Comparison of ENCODE assay signal across 17 cellular contexts in the genomic region with DNA sequence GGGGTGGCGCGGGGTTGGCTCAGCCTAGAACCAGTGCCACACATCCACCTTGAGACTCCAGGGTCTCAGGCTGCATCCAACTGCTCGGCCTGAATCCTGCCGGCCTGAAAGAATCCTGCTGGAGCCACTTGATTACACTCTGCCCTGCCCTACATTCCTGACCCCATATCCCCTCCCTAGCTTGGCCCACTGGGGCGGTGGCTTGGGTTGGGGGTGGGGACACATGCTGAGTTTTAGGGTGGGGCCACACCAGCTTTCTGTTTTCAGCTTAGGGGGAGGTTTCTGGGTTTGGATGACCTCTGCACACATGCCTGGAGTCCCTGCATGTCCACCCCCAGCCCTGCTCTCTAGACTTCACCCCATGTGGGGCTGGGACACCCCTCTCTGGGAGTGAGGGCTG. TPM values are rescaled to one million over a fixed set of nuclear protein-coding genes. Genes with fewer than 3 reads are reported as not detected.
DNase-seq lines count a peak whose midpoint lies in the region; ATAC-seq and TF ChIP-seq lines count a peak whose summit lies in the region.
"Had no signal": no experiment of that assay in that cellular context is flagged by ENCODE, and none has a peak within 500 bp of the region (broad histone marks: within the 10 kb centered on the region; RNA-seq: fewer than 3 reads in every experiment).

No MANE protein-coding gene starts in this region.

- H3K4me2 ChIP-seq in mesenchymal stem cell (ENCODE audit: low read length, poor library complexity, severe bottlenecking), result no peak overlapping the region

- no peak overlapping the region for H3K4me3 Mint-ChIP-seq in activated CD4-positive, alpha-beta T cell treated with anti-CD3 and anti-CD28 coated beads for 36 hours
- H3K4me3 Mint-ChIP-seq in central memory CD8-positive, alpha-beta T cell, result no peak overlapping the region
- no peak overlapping the region for H3K4me3 Mint-ChIP-seq in type B pancreatic cell
- H3K4me3 Mint-ChIP-seq in CD4-positive, alpha-beta T cell, result no peak overlapping the region
- H3K4me3 Mint-ChIP-seq: nephron progenitor cell; stimulated activated naive CD8-positive, alpha-beta T cell treated with anti-CD3 and anti-CD28 coated beads, Interleukin-15, Interleukin-2, amounts not matched to agents 100 ng/mL and 50 ng/mL, for 24 hours had no signal

- ATAC-seq in activated CD4-positive, alpha-beta T cell treated with anti-CD3 and anti-CD28 coated beads for 36 hours, result no peak
- no peak for ATAC-seq in central memory CD8-positive, alpha-beta T cell (replicated peaks; ENCODE audit: extremely low read depth, poor library complexity, severe bottlenecking)
- ATAC-seq in GM19397 (IDR thresholded peaks at IDR 0.05; ENCODE audit: unreplicated experiment), result no peak
- ATAC-seq in CD4-positive, alpha-beta T cell (ENCODE audit: poor library complexity), result no peak
- ATAC-seq: left lobe of liver had no signal

- H2BK15ac ChIP-seq in mesenchymal stem cell (ENCODE audit: low read depth, poor library complexity, severe bottlenecking), result no peak overlapping the region

- H2BK120ac ChIP-seq in mesenchymal stem cell (ENCODE audit: low read depth, low read length), result no peak overlapping the region

- H3K27ac ChIP-seq in mesenchymal stem cell (ENCODE audit: low read length, poor library complexity, severe bottlenecking), result no peak overlapping the region
- no peak overlapping the region for H3K27ac ChIP-seq in CD4-positive, alpha-beta T cell (ENCODE audit: low read depth, low read length)
- H3K27ac ChIP-seq: 22Rv1, dorsolateral prefrontal cortex, VCaP had no signal

- 30% methylated on average over 2 of the region's 5 CpGs for WGBS in mesenchymal stem cell

- H2AFZ ChIP-seq in mesenchymal stem cell (ENCODE audit: low read depth, low read length), result no peak overlapping the region

- H2AK5ac ChIP-seq in mesenchymal stem cell (ENCODE audit: low read length, severe bottlenecking), result no peak overlapping the region

- peak overlapping the region in 1 of 2 experiments; percentile 9 for H3K14ac ChIP-seq in mesenchymal stem cell (ENCODE audit: low read length in 2 of 2)

- intact Hi-C loops in activated CD4-positive, alpha-beta T cell treated with anti-CD3 and anti-CD28 coated beads for 36 hours (cut with DNase I, micrococcal nuclease), result no loop called here
- intact Hi-C loops in CD4-positive, alpha-beta T cell (cut with DNase I, micrococcal nuclease), result no loop called here

- H4K8ac ChIP-seq in mesenchymal stem cell (ENCODE audit: low read length), result peak overlapping the region; percentile 56

- H3K79me1 ChIP-seq in mesenchymal stem cell (replicated peaks; ENCODE audit: low read length, poor library complexity, severe bottlenecking), result peaks cover 49% of the 10 kb centered on the region

- H3K36me3 ChIP-seq in mesenchymal stem cell (ENCODE audit: control insufficient read depth in 1 of 2, insufficient read depth in 2 of 2, low read depth in 1 of 2, low read length in 2 of 2), result peaks cover 17 to 55% of the 10 kb centered on the region in 2 experiments

- no peak for TF ChIP-seq CTCF in type B pancreatic cell (conservative IDR thresholded peaks at IDR 0.05)
- no peak for TF ChIP-seq CTCF in CD4-positive, alpha-beta T cell (IDR thresholded peaks at IDR 0.05)

- DNase-seq in activated CD4-positive, alpha-beta T cell treated with anti-CD3 and anti-CD28 coated beads for 36 hours, result peak; percentile 1
- no peak for DNase-seq in activated CD4-positive, alpha-beta T cell treated with anti-CD3 and anti-CD28 coated beads, Interleukin-2, amount 50 U/mL, for 4 hours
- no peak for DNase-seq in central memory CD8-positive, alpha-beta T cell (ENCODE audit: low spot score in 2 of 2)
- no peak for DNase-seq in mesenchymal stem cell
- DNase-seq in type B pancreatic cell (ENCODE audit: extremely low spot score, unreplicated experiment), result no peak
- no peak for DNase-seq in NCI-H446 (lab: John Stamatoyannopoulos, UW)
- no peak for DNase-seq in CD4-positive, alpha-beta T cell
- DNase-seq: activated effector memory CD4-positive, alpha-beta T cell treated with anti-CD3 and anti-CD28 coated beads, Interleukin-2, amount 50 U/mL, for 16 hours; Kasumi-1; NCI-H1694 treated with DMSO at 0.1 percent for 48 hours; nephron progenitor cell had no signal

- CTCF ChIA-PET in activated CD4-positive, alpha-beta T cell treated with anti-CD3 and anti-CD28 coated beads for 36 hours (lab: Charles Lee), result interaction anchor here (1.4 kb wide), 1 partner anchor 83 kb away, joined by 3 read pairs; the partner anchor contains the start of gene UQCC2
- CTCF ChIA-PET in CD4-positive, alpha-beta T cell (lab: Charles Lee), result no interaction called here

- peak overlapping the region in 1 of 2 experiments; percentile 38 for H3K4me3 ChIP-seq in mesenchymal stem cell (ENCODE audit: insufficient read depth in 1 of 2, low read depth in 1 of 2, low read length in 2 of 2)
- H3K4me3 ChIP-seq: dorsolateral prefrontal cortex had no signal

- H3K18ac ChIP-seq in mesenchymal stem cell (ENCODE audit: low read depth in 1 of 2, low read length in 2 of 2), result no peak overlapping the region

- no peaks in the 10 kb centered on the region for H3K27me3 ChIP-seq in mesenchymal stem cell (ENCODE audit: control insufficient read depth in 1 of 2, insufficient read depth in 1 of 2, low read length in 2 of 2)
- H3K27me3 ChIP-seq in CD4-positive, alpha-beta T cell (ENCODE audit: control insufficient read depth, insufficient read depth, low read length), result no peaks in the 10 kb centered on the region

- no peaks in the 10 kb centered on the region for H3K9me3 Mint-ChIP-seq in activated CD4-positive, alpha-beta T cell treated with anti-CD3 and anti-CD28 coated beads for 36 hours (ENCODE audit: low read depth)
- H3K9me3 Mint-ChIP-seq in central memory CD8-positive, alpha-beta T cell, result no peaks in the 10 kb centered on the region
- no peaks in the 10 kb centered on the region for H3K9me3 Mint-ChIP-seq in type B pancreatic cell
- H3K9me3 Mint-ChIP-seq in CD4-positive, alpha-beta T cell, result no peaks in the 10 kb centered on the region
- H3K9me3 Mint-ChIP-seq: nephron progenitor cell; stimulated activated naive CD8-positive, alpha-beta T cell treated with anti-CD3 and anti-CD28 coated beads, Interleukin-15, Interleukin-2, amounts not matched to agents 100 ng/mL and 50 ng/mL, for 24 hours had no signal

- H3K4ac ChIP-seq in mesenchymal stem cell (ENCODE audit: low read depth in 1 of 2, low read length in 2 of 2), result no peak overlapping the region

- POLR2A ChIA-PET in activated CD4-positive, alpha-beta T cell treated with anti-CD3 and anti-CD28 coated beads for 36 hours (lab: Charles Lee), result no interaction called here
- POLR2A ChIA-PET in CD4-positive, alpha-beta T cell (lab: Charles Lee), result no interaction called here

- peaks cover 67% of the 10 kb centered on the region for H3K4me1 Mint-ChIP-seq in activated CD4-positive, alpha-beta T cell treated with anti-CD3 and anti-CD28 coated beads for 36 hours
- peaks cover 64% of the 10 kb centered on the region for H3K4me1 Mint-ChIP-seq in central memory CD8-positive, alpha-beta T cell
- peaks cover 48% of the 10 kb centered on the region for H3K4me1 Mint-ChIP-seq in type B pancreatic cell (ENCODE audit: unreplicated experiment)
- H3K4me1 Mint-ChIP-seq in CD4-positive, alpha-beta T cell (ENCODE audit: low read depth), result peaks cover 64% of the 10 kb centered on the region

- peak overlapping the region; percentile 54 for H3K9ac ChIP-seq in mesenchymal stem cell (ENCODE audit: low read length)

- H3K27ac Mint-ChIP-seq in activated CD4-positive, alpha-beta T cell treated with anti-CD3 and anti-CD28 coated beads for 36 hours, result no peak overlapping the region
- peak overlapping the region; percentile 27 for H3K27ac Mint-ChIP-seq in central memory CD8-positive, alpha-beta T cell (ENCODE audit: low read depth)
- peak overlapping the region; percentile 90 for H3K27ac Mint-ChIP-seq in type B pancreatic cell
- H3K27ac Mint-ChIP-seq in CD4-positive, alpha-beta T cell, result no peak overlapping the region
- H3K27ac Mint-ChIP-seq: nephron progenitor cell; stimulated activated naive CD8-positive, alpha-beta T cell treated with anti-CD3 and anti-CD28 coated beads, Interleukin-15, Interleukin-2, amounts not matched to agents 100 ng/mL and 50 ng/mL, for 24 hours had no signal

- H2BK12ac ChIP-seq in mesenchymal stem cell (ENCODE audit: low read length in 2 of 2), result no peak overlapping the region

- H3K4me1 ChIP-seq in mesenchymal stem cell (ENCODE audit: control insufficient read depth, insufficient read depth, low read depth, low read length), result peaks cover 17% of the 10 kb centered on the region

- no peaks in the 10 kb centered on the region for H3K9me3 ChIP-seq in mesenchymal stem cell (ENCODE audit: control insufficient read depth, low read length)
- H3K9me3 ChIP-seq in CD4-positive, alpha-beta T cell (ENCODE audit: control insufficient read depth, low read length), result no peaks in the 10 kb centered on the region

- H3K36me3 Mint-ChIP-seq in activated CD4-positive, alpha-beta T cell treated with anti-CD3 and anti-CD28 coated beads for 36 hours (ENCODE audit: low read depth), result peaks cover 32% of the 10 kb centered on the region
- H3K36me3 Mint-ChIP-seq in central memory CD8-positive, alpha-beta T cell (ENCODE audit: insufficient read depth), result peaks cover 15% of the 10 kb centered on the region
- H3K36me3 Mint-ChIP-seq in type B pancreatic cell, result no peaks in the 10 kb centered on the region
- peaks cover 25% of the 10 kb centered on the region for H3K36me3 Mint-ChIP-seq in CD4-positive, alpha-beta T cell (ENCODE audit: low read depth)

- H2BK5ac ChIP-seq in mesenchymal stem cell (ENCODE audit: low read depth, low read length, poor library complexity, severe bottlenecking), result no peak overlapping the region

- H3K23ac ChIP-seq in mesenchymal stem cell (ENCODE audit: low read length in 2 of 2), result no peak overlapping the region

- H3K27me3 Mint-ChIP-seq in activated CD4-positive, alpha-beta T cell treated with anti-CD3 and anti-CD28 coated beads for 36 hours, result no peaks in the 10 kb centered on the region
- H3K27me3 Mint-ChIP-seq in central memory CD8-positive, alpha-beta T cell, result no peaks in the 10 kb centered on the region
- H3K27me3 Mint-ChIP-seq in type B pancreatic cell, result peaks cover 14% of the 10 kb centered on the region
- no peaks in the 10 kb centered on the region for H3K27me3 Mint-ChIP-seq in CD4-positive, alpha-beta T cell
- H3K27me3 Mint-ChIP-seq: stimulated activated naive CD8-positive, alpha-beta T cell treated with anti-CD3 and anti-CD28 coated beads, Interleukin-15, Interleukin-2, amounts not matched to agents 100 ng/mL and 50 ng/mL, for 24 hours had no signal

- H4K91ac ChIP-seq in mesenchymal stem cell (ENCODE audit: low read length), result no peak overlapping the region

RNA-seq across cellular contexts. Expression of gene ITPR3, which starts 6.8 kb away (rescaled TPM):
- 10 to 100 TPM; 42.6 to 42.9 TPM for total RNA-seq in activated CD4-positive, alpha-beta T cell treated with anti-CD3 and anti-CD28 coated beads for 36 hours
- 4.6 TPM for polyA plus RNA-seq in mesenchymal stem cell (2013, experiment 1 of 2)
- 4.5 TPM for polyA plus RNA-seq in mesenchymal stem cell (2013, experiment 2 of 2)
- total RNA-seq in type B pancreatic cell (ENCODE audit: low replicate concordance), result 24.6 and 56.1 TPM in 2 replicates
- total RNA-seq in CD4-positive, alpha-beta T cell, result 10 to 100 TPM; 44.5 to 45.5 TPM

RNA-seq across cellular contexts. Expression of gene BAK1, which starts 47.8 kb away (rescaled TPM):
- total RNA-seq in activated CD4-positive, alpha-beta T cell treated with anti-CD3 and anti-CD28 coated beads for 36 hours, result 10 to 100 TPM; 37.0 to 43.3 TPM
- polyA plus RNA-seq in mesenchymal stem cell (2013, experiment 1 of 2), result 15.2 TPM
- polyA plus RNA-seq in mesenchymal stem cell (2013, experiment 2 of 2), result 15.1 TPM
- total RNA-seq in type B pancreatic cell (ENCODE audit: low replicate concordance), result 27.3 and 37.0 TPM in 2 replicates
- 10 to 100 TPM; 38.3 to 40.8 TPM for total RNA-seq in CD4-positive, alpha-beta T cell

Comparison
In these comparisons a context has a peak if more than half of its experiments do, and no peak if none do; other contexts are left out.
1. H3K27ac Mint-ChIP-seq: peak in central memory CD8-positive, alpha-beta T cell (single experiment) and type B pancreatic cell (single experiment); none in activated CD4-positive, alpha-beta T cell treated with anti-CD3 and anti-CD28 coated beads for 36 hours (single experiment) and CD4-positive, alpha-beta T cell (single experiment).